Comparison of ENCODE assay signal across 11 cellular contexts in genomic region chr3:48425281-48425812, GRCh38. TPM values are rescaled to one million over a fixed set of nuclear protein-coding genes. Genes with fewer than 3 reads are reported as not detected.
A peak's percentile ranks its signal among the peaks of the same experiment; 100 is the strongest.
DNase-seq lines count a peak whose midpoint lies in the region; ATAC-seq and TF ChIP-seq lines count a peak whose summit lies in the region.
"Had no signal": no experiment of that assay in that cellular context is flagged by ENCODE, and none has a peak within 500 bp of the region (broad histone marks: within the 10 kb centered on the region; RNA-seq: fewer than 3 reads in every experiment).

No MANE protein-coding gene starts in this region.

- H2BK120ac ChIP-seq in IMR-90 (ENCODE audit: low read depth, low read length): no peak overlapping the region

- peaks cover 24% of the 10 kb centered on the region for H3K4me1 Mint-ChIP-seq in endothelial cell (ENCODE audit: unreplicated experiment)
- no peaks in the 10 kb centered on the region for H3K4me1 Mint-ChIP-seq in activated CD4-positive, alpha-beta memory T cell treated with anti-CD3 and anti-CD28 coated beads for 36 hours (ENCODE audit: low read depth)
- peaks cover 5% of the 10 kb centered on the region for H3K4me1 Mint-ChIP-seq in activated CD4-positive, alpha-beta T cell treated with anti-CD3 and anti-CD28 coated beads, Interleukin-2, amount 10 ng/mL, durations not matched to agents 24 days and 14 days

- peaks cover 18% of the 10 kb centered on the region for H3K36me3 Mint-ChIP-seq in endothelial cell (ENCODE audit: low read depth, unreplicated experiment)
- no peaks in the 10 kb centered on the region for H3K36me3 Mint-ChIP-seq in activated CD4-positive, alpha-beta memory T cell treated with anti-CD3 and anti-CD28 coated beads for 36 hours
- H3K36me3 Mint-ChIP-seq in activated CD4-positive, alpha-beta T cell treated with anti-CD3 and anti-CD28 coated beads, Interleukin-2, amount 10 ng/mL, durations not matched to agents 24 days and 14 days (ENCODE audit: low read depth): no peaks in the 10 kb centered on the region

- no peak overlapping the region for H4K5ac ChIP-seq in IMR-90 (ENCODE audit: low read depth, low read length)

- H3K4ac ChIP-seq in IMR-90 (ENCODE audit: low read depth, low read length): no peak overlapping the region; the same call in 1 of the 2 replicates

- H3K4me1 ChIP-seq in IMR-90 (ENCODE audit: control insufficient read depth, insufficient read depth, low read length): peaks cover 29% of the 10 kb centered on the region
- peaks cover 44% of the 10 kb centered on the region for H3K4me1 ChIP-seq in lower lobe of right lung
- peaks cover 7 to 66% (median 59%) of the 10 kb centered on the region in 5 donors for H3K4me1 ChIP-seq in subcutaneous abdominal adipose tissue (ENCODE audit: control insufficient read depth in 5 of 5, insufficient read depth in 5 of 5, low read length in 5 of 5)

- POLR2A ChIA-PET in IMR-90 (lab: Charles Lee; ENCODE audit: unreplicated experiment): no interaction called here
- POLR2A ChIA-PET in activated CD4-positive, alpha-beta memory T cell treated with anti-CD3 and anti-CD28 coated beads for 36 hours (lab: Charles Lee): no interaction called here

- H3K18ac ChIP-seq in IMR-90 (ENCODE audit: low read depth, low read length): no peak overlapping the region

- no peak for TF ChIP-seq RAD21 in IMR-90 (IDR thresholded peaks at IDR 0.05; ENCODE audit: low read length)

- H4K20me1 ChIP-seq in IMR-90 (ENCODE audit: insufficient read depth, low read length): peaks cover 30% of the 10 kb centered on the region

- CTCF ChIA-PET in IMR-90 (lab: Yijun Ruan, JAX): interaction anchor here (1.9 kb wide), 1 partner anchor 11 kb away, joined by 4 read pairs; no protein-coding TSS in a partner anchor
- CTCF ChIA-PET in activated CD4-positive, alpha-beta memory T cell treated with anti-CD3 and anti-CD28 coated beads for 36 hours (lab: Charles Lee): interaction anchor here (1.0 to 9.5 kb wide), 3 partner anchors 10 to 143 kb away, joined by 3 to 60 read pairs (median 6); no protein-coding TSS in a partner anchor

- H3K56ac ChIP-seq in IMR-90 (ENCODE audit: extremely low read depth, insufficient read depth, low read length): no peak overlapping the region

- 10% methylated on average over 2 of the region's 13 CpGs; no CpG with 5 or more reads in 1 of the 2 experiments for WGBS in IMR-90 (ENCODE audit: extremely low coverage in 2 of 2, insufficient read length in 1 of 2), 2 experiments

- no peak overlapping the region for H2BK5ac ChIP-seq in IMR-90 (ENCODE audit: low read depth, low read length, poor library complexity, severe bottlenecking)

- H3K4me3 ChIP-seq in IMR-90 (ENCODE audit: insufficient read depth, low read depth, low read length) (no peak overlapping the region), lower lobe of right lung (peak overlapping the region; percentile 6), subcutaneous abdominal adipose tissue (ENCODE audit: low read depth in 1 of 5, low read length in 5 of 5) (peak overlapping the region in 1 of 5 donors; percentile 7)

- H2BK20ac ChIP-seq in IMR-90 (ENCODE audit: low read depth, low read length): no peak overlapping the region; the same call in 1 of the 2 replicates

- H3K27me3 ChIP-seq in IMR-90 (ENCODE audit: control insufficient read depth, insufficient read depth, low read length) (no peaks in the 10 kb centered on the region), lower lobe of right lung (ENCODE audit: low read depth) (peaks cover 4% of the 10 kb centered on the region), subcutaneous abdominal adipose tissue (ENCODE audit: control insufficient read depth in 5 of 5, insufficient read depth in 4 of 5, low read length in 5 of 5) (no peaks in the 10 kb centered on the region)

- H3K27ac Mint-ChIP-seq in endothelial cell (ENCODE audit: unreplicated experiment): peak overlapping the region; percentile 49
- H3K27ac Mint-ChIP-seq in activated CD4-positive, alpha-beta memory T cell treated with anti-CD3 and anti-CD28 coated beads for 36 hours: no peak overlapping the region
- H3K27ac Mint-ChIP-seq in activated CD4-positive, alpha-beta T cell treated with anti-CD3 and anti-CD28 coated beads, Interleukin-2, amount 10 ng/mL, durations not matched to agents 24 days and 14 days: no peak overlapping the region
- H3K27ac Mint-ChIP-seq: T-helper 1 cell treated with Interleukin-12 subunit alpha and Interleukin-12 subunit beta and Interleukin-4 antibody, amounts not matched to agents 30 μg/mL and 1 μg/mL, for 36 hours had no signal

- H3K9ac ChIP-seq in IMR-90 (ENCODE audit: low read depth, low read length) (no peak overlapping the region), subcutaneous abdominal adipose tissue (ENCODE audit: low read length in 5 of 5) (peak overlapping the region in 2 of 5 donors; percentile 35 to 37)

- H2AFZ ChIP-seq in IMR-90 (replicated peaks; ENCODE audit: low read length, poor library complexity): no peak overlapping the region

- no peak overlapping the region for H4K91ac ChIP-seq in IMR-90 (ENCODE audit: insufficient read depth, low read depth, low read length)

- H3K27ac ChIP-seq in IMR-90 (ENCODE audit: insufficient read depth, low read length) (0 out of 2 replicates have a peak overlapping the region, but pooled peaks have one; percentile 12), lower lobe of right lung (peak overlapping the region; percentile 36), subcutaneous abdominal adipose tissue (ENCODE audit: low read depth, low read length) (peak overlapping the region; percentile 84)

- in situ Hi-C loops in IMR-90 (cut with MboI; ENCODE audit: low sequenced_read_pairs): no loop called here

- H2BK15ac ChIP-seq in IMR-90 (ENCODE audit: low read depth, low read length): no peak overlapping the region

- TF ChIP-seq POLR2A in IMR-90 (IDR thresholded peaks at IDR 0.05; ENCODE audit: low read depth, low read length): no peak

- no peak overlapping the region; the same call in 1 of the 2 replicates for H3K4me2 ChIP-seq in IMR-90 (ENCODE audit: low read depth, low read length)

- H2AK9ac ChIP-seq in IMR-90 (replicated peaks; ENCODE audit: low read depth, low read length, poor library complexity): no peak overlapping the region

- H3K27me3 Mint-ChIP-seq in endothelial cell (ENCODE audit: unreplicated experiment): peaks cover 26% of the 10 kb centered on the region
- H3K27me3 Mint-ChIP-seq in activated CD4-positive, alpha-beta memory T cell treated with anti-CD3 and anti-CD28 coated beads for 36 hours: no peaks in the 10 kb centered on the region
- peaks cover 20% of the 10 kb centered on the region for H3K27me3 Mint-ChIP-seq in activated CD4-positive, alpha-beta T cell treated with anti-CD3 and anti-CD28 coated beads, Interleukin-2, amount 10 ng/mL, durations not matched to agents 24 days and 14 days

- no peak for TF ChIP-seq CTCF in IMR-90 (conservative IDR thresholded peaks at IDR 0.05; ENCODE audit: low read depth, low read length)
- TF ChIP-seq CTCF in endothelial cell (IDR thresholded peaks at IDR 0.05; ENCODE audit: unreplicated experiment): no peak
- TF ChIP-seq CTCF in lower lobe of right lung (IDR thresholded peaks at IDR 0.05): no peak

- H3K14ac ChIP-seq in IMR-90 (replicated peaks; ENCODE audit: low read depth, low read length): no peak overlapping the region

- no peaks in the 10 kb centered on the region for H3K9me3 Mint-ChIP-seq in endothelial cell (ENCODE audit: unreplicated experiment)
- no peaks in the 10 kb centered on the region for H3K9me3 Mint-ChIP-seq in activated CD4-positive, alpha-beta memory T cell treated with anti-CD3 and anti-CD28 coated beads for 36 hours
- H3K9me3 Mint-ChIP-seq in activated CD4-positive, alpha-beta T cell treated with anti-CD3 and anti-CD28 coated beads, Interleukin-2, amount 10 ng/mL, durations not matched to agents 24 days and 14 days: no peaks in the 10 kb centered on the region
- H3K9me3 Mint-ChIP-seq: T-helper 1 cell treated with Interleukin-12 subunit alpha and Interleukin-12 subunit beta and Interleukin-4 antibody, amounts not matched to agents 30 μg/mL and 1 μg/mL, for 36 hours had no signal

- H3K9me3 ChIP-seq in IMR-90 (ENCODE audit: control insufficient read depth, insufficient read depth, low read length) (no peaks in the 10 kb centered on the region), lower lobe of right lung (no peaks in the 10 kb centered on the region), subcutaneous abdominal adipose tissue (ENCODE audit: control insufficient read depth in 5 of 5, low read length in 5 of 5) (no peaks in the 10 kb centered on the region)

- no peak for ATAC-seq in IMR-90 (ENCODE audit: low read depth)
- ATAC-seq in lower lobe of right lung: no peak
- no peak for ATAC-seq in GM18858 (IDR thresholded peaks at IDR 0.05; ENCODE audit: unreplicated experiment)

- no TSS peak for BruUV-seq in IMR-90 (replicated peaks; lab: Mats Ljungman, UMichigan)

- no peak overlapping the region for H4K8ac ChIP-seq in IMR-90 (ENCODE audit: low read depth in 2 of 2, low read length in 2 of 2)

- H3K36me3 ChIP-seq in IMR-90 (ENCODE audit: control insufficient read depth, insufficient read depth, low read length) (peaks cover 10% of the 10 kb centered on the region; the same call in 1 of the 2 replicates), lower lobe of right lung (peaks cover 27% of the 10 kb centered on the region), subcutaneous abdominal adipose tissue (ENCODE audit: control insufficient read depth in 5 of 5, insufficient read depth in 5 of 5, low read length in 5 of 5) (peaks cover 0 to 11% (median 6%) of the 10 kb centered on the region in 5 donors)

- dilution Hi-C loops in IMR-90 (cut with HindIII; ENCODE audit: low sequenced_read_pairs, unreplicated experiment): no loop called here

- peak overlapping the region; percentile 79; the same call in 1 of the 2 replicates for H3K23ac ChIP-seq in IMR-90 (ENCODE audit: low read depth, low read length)

- H3K9me1 ChIP-seq in IMR-90 (ENCODE audit: insufficient read depth, low read length): peaks cover 16% of the 10 kb centered on the region

- H3K4me3 Mint-ChIP-seq in endothelial cell (ENCODE audit: unreplicated experiment): peak overlapping the region; percentile 28
- no peak overlapping the region for H3K4me3 Mint-ChIP-seq in activated CD4-positive, alpha-beta memory T cell treated with anti-CD3 and anti-CD28 coated beads for 36 hours
- H3K4me3 Mint-ChIP-seq in activated CD4-positive, alpha-beta T cell treated with anti-CD3 and anti-CD28 coated beads, Interleukin-2, amount 10 ng/mL, durations not matched to agents 24 days and 14 days: no peak overlapping the region
- H3K4me3 Mint-ChIP-seq: T-helper 1 cell treated with Interleukin-12 subunit alpha and Interleukin-12 subunit beta and Interleukin-4 antibody, amounts not matched to agents 30 μg/mL and 1 μg/mL, for 36 hours had no signal

- DNase-seq in IMR-90 (no peak), endothelial cell (ENCODE audit: low spot score) (no peak), lower lobe of right lung (no peak), AG20443 (ENCODE audit: low spot score) (no peak)
- DNase-seq in activated CD4-positive, alpha-beta memory T cell treated with anti-CD3 and anti-CD28 coated beads for 36 hours: no peak
- no peak for DNase-seq in activated CD4-positive, alpha-beta T cell treated with anti-CD3 and anti-CD28 coated beads, Interleukin-2, amount 10 ng/mL, durations not matched to agents 24 days and 14 days
- DNase-seq: AML-193; stimulated activated CD4-positive, alpha-beta T cell treated with anti-CD3 and anti-CD28 coated beads, Interleukin-1b, Interleukin-23, amount 100 ng/mL, for 48 hours had no signal

- intact Hi-C loops in IMR-90 (cut with micrococcal nuclease) (no loop called here), lower lobe of right lung (cut with DNase I) (no loop called here)
- intact Hi-C loops in activated CD4-positive, alpha-beta memory T cell treated with anti-CD3 and anti-CD28 coated beads for 36 hours (cut with micrococcal nuclease): no loop called here
- intact Hi-C loops in activated CD4-positive, alpha-beta T cell treated with anti-CD3 and anti-CD28 coated beads, Interleukin-2, amount 10 ng/mL, durations not matched to agents 24 days and 14 days (cut with micrococcal nuclease): no loop called here

- H2AK5ac ChIP-seq in IMR-90 (ENCODE audit: low read depth, low read length): peak overlapping the region; percentile 63

- H3K79me1 ChIP-seq in IMR-90 (ENCODE audit: low read depth in 1 of 2, low read length in 2 of 2): peaks cover 25 to 68% of the 10 kb centered on the region in 2 experiments; a peak in 3 of 4 replicates

RNA-seq across cellular contexts. Expression of gene PLXNB1, which starts 4.5 kb away (rescaled TPM):
- 5.2 and 9.2 TPM in 2 replicates for total RNA-seq in IMR-90 (2012; rRNA removed)
- 25.3 and 27.0 TPM in 2 replicates for polyA plus RNA-seq in IMR-90 (2012; rRNA removed)
- 11.3 and 16.3 TPM in 2 replicates for polyA plus RNA-seq in IMR-90 (2012; cell fraction: cytosol; rRNA removed)
- polyA plus RNA-seq in IMR-90 (2012; cell fraction: nucleus; rRNA removed; ENCODE audit: low replicate concordance): 156 and 317 TPM in 2 replicates
- 68.7 TPM for total RNA-seq in endothelial cell (ENCODE audit: unreplicated experiment)
- 94.3 TPM for total RNA-seq in lower lobe of right lung
- 1 to 10 TPM; 3.2 to 3.8 TPM for total RNA-seq in activated CD4-positive, alpha-beta memory T cell treated with anti-CD3 and anti-CD28 coated beads for 36 hours
- 5.7 and 6.5 TPM in 2 replicates for total RNA-seq in activated CD4-positive, alpha-beta T cell treated with anti-CD3 and anti-CD28 coated beads, Interleukin-2, amount 10 ng/mL, durations not matched to agents 24 days and 14 days

RNA-seq across cellular contexts. Expression of gene CCDC51, which starts 14.6 kb away (rescaled TPM):
- total RNA-seq in IMR-90 (2012; rRNA removed) (15.3 and 16.1 TPM in 2 replicates), endothelial cell (ENCODE audit: unreplicated experiment) (11.8 TPM), lower lobe of right lung (8.6 TPM)
- 11.0 TPM in 2 replicates for polyA plus RNA-seq in IMR-90 (2012; rRNA removed)
- polyA plus RNA-seq in IMR-90 (2012; cell fraction: cytosol; rRNA removed): 11.0 and 14.3 TPM in 2 replicates
- polyA plus RNA-seq in IMR-90 (2012; cell fraction: nucleus; rRNA removed; ENCODE audit: low replicate concordance): 4.0 and 4.7 TPM in 2 replicates
- total RNA-seq in activated CD4-positive, alpha-beta memory T cell treated with anti-CD3 and anti-CD28 coated beads for 36 hours: 10 to 100 TPM; 24.3 to 24.4 TPM
- 24.4 and 25.9 TPM in 2 replicates for total RNA-seq in activated CD4-positive, alpha-beta T cell treated with anti-CD3 and anti-CD28 coated beads, Interleukin-2, amount 10 ng/mL, durations not matched to agents 24 days and 14 days

RNA-seq across cellular contexts. Expression of gene TMA7, which starts 14.7 kb away (rescaled TPM):
- 81.9 and 131 TPM in 2 replicates for total RNA-seq in IMR-90 (2012; rRNA removed)
- polyA plus RNA-seq in IMR-90 (2012; rRNA removed): 220 and 240 TPM in 2 replicates
- 76.2 and 162 TPM in 2 replicates for polyA plus RNA-seq in IMR-90 (2012; cell fraction: cytosol; rRNA removed)
- polyA plus RNA-seq in IMR-90 (2012; cell fraction: nucleus; rRNA removed; ENCODE audit: low replicate concordance): 19.3 and 97.5 TPM in 2 replicates
- total RNA-seq in endothelial cell (ENCODE audit: unreplicated experiment): 326 TPM
- 153 TPM for total RNA-seq in lower lobe of right lung
- total RNA-seq in activated CD4-positive, alpha-beta memory T cell treated with anti-CD3 and anti-CD28 coated beads for 36 hours: 100 to 1,000 TPM; 318 to 323 TPM
- total RNA-seq in activated CD4-positive, alpha-beta T cell treated with anti-CD3 and anti-CD28 coated beads, Interleukin-2, amount 10 ng/mL, durations not matched to agents 24 days and 14 days: 272 and 275 TPM in 2 replicates

RNA-seq across cellular contexts. Expression of gene ATRIP, which starts 21.2 kb away (rescaled TPM):
- total RNA-seq in IMR-90 (2012; rRNA removed) (7.2 and 10.8 TPM in 2 replicates), endothelial cell (ENCODE audit: unreplicated experiment) (11.2 TPM), lower lobe of right lung (5.9 TPM)
- polyA plus RNA-seq in IMR-90 (2012; rRNA removed): 6.8 and 7.2 TPM in 2 replicates
- polyA plus RNA-seq in IMR-90 (2012; cell fraction: cytosol; rRNA removed): 3.8 and 4.0 TPM in 2 replicates
- 8.2 and 14.4 TPM in 2 replicates for polyA plus RNA-seq in IMR-90 (2012; cell fraction: nucleus; rRNA removed; ENCODE audit: low replicate concordance)
- total RNA-seq in activated CD4-positive, alpha-beta memory T cell treated with anti-CD3 and anti-CD28 coated beads for 36 hours: 10 to 100 TPM; 13.8 to 14.5 TPM
- 18.3 and 20.0 TPM in 2 replicates for total RNA-seq in activated CD4-positive, alpha-beta T cell treated with anti-CD3 and anti-CD28 coated beads, Interleukin-2, amount 10 ng/mL, durations not matched to agents 24 days and 14 days

RNA-seq across cellular contexts. Expression of gene FBXW12, which starts 53.3 kb away (rescaled TPM):
- total RNA-seq in IMR-90 (2012; rRNA removed) (not detected in 2 replicates), endothelial cell (ENCODE audit: unreplicated experiment) (not detected), lower lobe of right lung (not detected)
- not detected in 2 replicates for polyA plus RNA-seq in IMR-90 (2012; rRNA removed)
- not detected in 2 replicates for polyA plus RNA-seq in IMR-90 (2012; cell fraction: cytosol; rRNA removed)
- 0.07 TPM in 1 of 2 replicates, not detected in the other for polyA plus RNA-seq in IMR-90 (2012; cell fraction: nucleus; rRNA removed; ENCODE audit: low replicate concordance)
- total RNA-seq in activated CD4-positive, alpha-beta memory T cell treated with anti-CD3 and anti-CD28 coated beads for 36 hours: not detected
- total RNA-seq in activated CD4-positive, alpha-beta T cell treated with anti-CD3 and anti-CD28 coated beads, Interleukin-2, amount 10 ng/mL, durations not matched to agents 24 days and 14 days: 0.14 and 0.28 TPM in 2 replicates

Comparison
In these comparisons a context has a peak if more than half of its experiments do, and no peak if none do; other contexts are left out.
1. H3K27ac ChIP-seq: peak in every context shown above with its lines; median percentile 84 in subcutaneous abdominal adipose tissue; 36 in lower lobe of right lung; 12 in IMR-90.